Comparison of ENCODE assay signal across 11 cellular contexts in genomic region chr2:10083692-10084566, GRCh38. TPM values are rescaled to one million over a fixed set of nuclear protein-coding genes. Genes with fewer than 3 reads are reported as not detected.
DNase-seq lines count a peak whose midpoint lies in the region; ATAC-seq and TF ChIP-seq lines count a peak whose summit lies in the region.
"Had no signal": no experiment of that assay in that cellular context is flagged by ENCODE, and none has a peak within 500 bp of the region (broad histone marks: within the 10 kb centered on the region; RNA-seq: fewer than 3 reads in every experiment).

No MANE protein-coding gene starts in this region.

- H3K27me3 ChIP-seq in aorta (ENCODE audit: control insufficient read depth in 1 of 2, insufficient read depth in 2 of 2, low read length in 1 of 2) = no peaks in the 10 kb centered on the region

- H3K36me3 Mint-ChIP-seq in chondrocyte (ENCODE audit: low read depth) = no peaks in the 10 kb centered on the region
- H3K36me3 Mint-ChIP-seq: CD4-positive, CD25-positive, alpha-beta regulatory T cell had no signal

- no peaks in the 10 kb centered on the region for H3K9me3 Mint-ChIP-seq in chondrocyte (ENCODE audit: low read depth)

- peak overlapping the region in 1 of 2 donors; percentile 21 for H3K4me3 ChIP-seq in aorta (ENCODE audit: low read length in 2 of 2)
- H3K4me3 ChIP-seq: heart right ventricle had no signal

- no peak overlapping the region for H3K4me3 Mint-ChIP-seq in chondrocyte (ENCODE audit: unreplicated experiment)

- peak overlapping the region; percentile 3 for H3K27ac Mint-ChIP-seq in chondrocyte (ENCODE audit: unreplicated experiment)

- H3K4me1 ChIP-seq in aorta (ENCODE audit: control insufficient read depth in 1 of 2, insufficient read depth in 2 of 2, low read length in 2 of 2) = no peaks in the 10 kb centered on the region

- no peak for TF ChIP-seq CTCF in chondrocyte (IDR thresholded peaks at IDR 0.05)

- H3K4me1 Mint-ChIP-seq in chondrocyte (ENCODE audit: low read depth) = peaks cover 24% of the 10 kb centered on the region

- intact Hi-C loops in aorta (cut with DNase I) = loop anchor here in 1 of 2 donors (5.0 kb wide), 1 partner anchor 38 kb away; the partner anchor contains the start of gene RRM2

- ATAC-seq in GM18498 (IDR thresholded peaks at IDR 0.05; ENCODE audit: unreplicated experiment) (peak; percentile 29), GM19467 (IDR thresholded peaks at IDR 0.05; ENCODE audit: unreplicated experiment) (peak; percentile 38), HG03354 (IDR thresholded peaks at IDR 0.05; ENCODE audit: poor library complexity, severe bottlenecking, unreplicated experiment) (peak; percentile 51), aorta (ENCODE audit: low FRiP score) (no peak)
- ATAC-seq: heart right ventricle had no signal

- DNase-seq in chondrocyte (ENCODE audit: low spot score) (no peak), aorta (no peak), DMS153 (lab: John Stamatoyannopoulos, UW) (no peak), C1 segment of cervical spinal cord (lab: John Stamatoyannopoulos, UW) (no peak)
- no peak for DNase-seq in activated CD8-positive, alpha-beta memory T cell treated with anti-CD3 and anti-CD28 coated beads, Interleukin-2, amount 50 U/mL, for 4 hours
- DNase-seq: CD4-positive, CD25-positive, alpha-beta regulatory T cell; heart right ventricle had no signal

- no peaks in the 10 kb centered on the region for H3K9me3 ChIP-seq in aorta (ENCODE audit: control insufficient read depth, low read length)
- H3K9me3 ChIP-seq: heart right ventricle had no signal

- peaks cover 12% of the 10 kb centered on the region for H3K27me3 Mint-ChIP-seq in chondrocyte (ENCODE audit: low read depth)

- peak overlapping the region in 1 of 2 donors; percentile 64 for H3K27ac ChIP-seq in aorta (ENCODE audit: low read depth in 1 of 2, low read length in 2 of 2)
- H3K27ac ChIP-seq: dorsolateral prefrontal cortex, heart right ventricle had no signal

- no peaks in the 10 kb centered on the region for H3K36me3 ChIP-seq in aorta (ENCODE audit: control insufficient read depth in 1 of 2, insufficient read depth in 2 of 2, low read length in 1 of 2)
- H3K36me3 ChIP-seq: heart right ventricle had no signal

- 44% methylated on average over 18 of the region's 18 CpGs for WGBS in aorta, 2 donors

RNA-seq across cellular contexts. Expression of gene CYS1, which starts 3.7 kb away (rescaled TPM):
- total RNA-seq in chondrocyte (4.9 to 7.0 TPM (median 5.4 TPM) in 3 replicates), aorta (10 to 100 TPM; 11.4 to 13.9 TPM)
- 10 to 100 TPM; 14.7 to 16.4 TPM for polyA plus RNA-seq in aorta
- total RNA-seq: CD4-positive, CD25-positive, alpha-beta regulatory T cell had no signal
- polyA plus RNA-seq: CD4-positive, CD25-positive, alpha-beta regulatory T cell had no signal

RNA-seq across cellular contexts. Expression of gene RRM2, which starts 38.6 kb away (rescaled TPM):
- total RNA-seq in chondrocyte = 25.7 to 48.3 TPM (median 26.0 TPM) in 3 replicates
- 1 to 10 TPM; 1.8 to 4.3 TPM for total RNA-seq in aorta
- polyA plus RNA-seq in aorta = 1 to 10 TPM in 1 of 2 donors, under 1 TPM in 1; 0.23 to 4.6 TPM

RNA-seq across cellular contexts. Expression of gene KLF11, which starts 40.6 kb away (rescaled TPM):
- total RNA-seq in chondrocyte (10.7 to 16.2 TPM (median 15.2 TPM) in 3 replicates), aorta (10 to 100 TPM; 30.7 to 33.6 TPM)
- polyA plus RNA-seq in aorta = 10 to 100 TPM in 1 of 2 donors, 1 to 10 TPM in 1; 7.8 to 10.2 TPM
